1 cellular context compared by ENCODE assay signal in genomic region chr17:48570325-48571023, GRCh38.
A peak's percentile ranks its signal among the peaks of the same experiment; 100 is the strongest.
TF ChIP-seq lines count a peak whose summit lies in the region.

No MANE protein-coding gene starts in this region.

TF ChIP-seq in HepG2, 621 proteins besides CTCF, POLR2A, EP300 and RAD21:
- TF ChIP-seq ZNF432 (CRISPR knock-in tag; IDR thresholded peaks at IDR 0.05; ENCODE audit: borderline replicate concordance) (no peak), EZH2 (conservative IDR thresholded peaks at IDR 0.05; ENCODE audit: low read depth, low read length) (peak; percentile 88), CBX2 (IDR thresholded peaks at IDR 0.05; ENCODE audit: low read depth, low read length) (peak; percentile 53; the same call in 1 of the 2 replicates), CBX2 (CRISPR knock-in tag; IDR thresholded peaks at IDR 0.05; ENCODE audit: low read depth) (no peak)
